Comparison of ENCODE assay signal across 23 cellular contexts in the genomic region with DNA sequence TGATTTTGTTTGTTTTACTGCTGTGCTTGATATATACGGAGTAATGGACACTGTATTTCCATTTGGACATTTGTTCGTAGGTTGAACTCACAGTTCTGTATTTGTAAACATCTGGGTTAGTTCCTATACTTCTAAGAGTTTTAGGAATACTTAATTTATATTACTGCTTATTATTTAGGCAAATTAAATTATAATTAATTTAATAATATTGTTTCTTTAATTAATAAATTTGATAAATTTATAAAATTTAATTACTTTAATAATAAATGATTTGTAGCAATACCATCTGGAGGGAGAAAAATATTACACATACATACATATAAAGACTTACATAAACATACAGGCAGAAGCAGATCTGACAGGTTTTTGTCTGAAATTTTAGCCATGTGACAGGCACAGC.
"Had no signal": no experiment of that assay in that cellular context is flagged by ENCODE, and none has a peak within 500 bp of the region (broad histone marks: within the 10 kb centered on the region; RNA-seq: fewer than 3 reads in every experiment).

No MANE protein-coding gene starts in this region.

- H3K9me3 Mint-ChIP-seq: activated naive CD4-positive, alpha-beta T cell treated with anti-CD3 and anti-CD28 coated beads for 36 hours; activated T-cell treated with anti-CD3 and anti-CD28 coated beads, Interleukin-2, amount 50 U/mL, for 4 hours; central memory CD8-positive, alpha-beta T cell; T-cell had no signal

- FAIRE-seq: astrocyte had no signal

- H3K27me3 Mint-ChIP-seq: activated naive CD8-positive, alpha-beta T cell; T-cell had no signal

- ATAC-seq: activated T-cell treated with anti-CD3 and anti-CD28 coated beads, Interleukin-2, amount 50 U/mL, for 4 hours; Right ventricle myocardium inferior; T-cell had no signal

- H3K27ac Mint-ChIP-seq: activated naive CD4-positive, alpha-beta T cell treated with anti-CD3 and anti-CD28 coated beads for 36 hours; activated naive CD8-positive, alpha-beta T cell; brain; T-cell had no signal

- H3K36me3 Mint-ChIP-seq: activated naive CD8-positive, alpha-beta T cell; brain; T-cell had no signal

- H3K4me3 Mint-ChIP-seq: activated naive CD4-positive, alpha-beta T cell treated with anti-CD3 and anti-CD28 coated beads for 36 hours; activated naive CD8-positive, alpha-beta T cell; activated T-cell treated with anti-CD3 and anti-CD28 coated beads, Interleukin-2, amount 50 U/mL, for 4 hours; central memory CD8-positive, alpha-beta T cell; T-cell had no signal

- H3K4me3 ChIP-seq: SK-N-MC had no signal

- H3K4me1 Mint-ChIP-seq: central memory CD8-positive, alpha-beta T cell had no signal

- DNase-seq: activated CD4-positive, alpha-beta T cell treated with anti-CD3 and anti-CD28 coated beads for 48 hours; activated CD4-positive, alpha-beta T cell treated with anti-CD3 and anti-CD28 coated beads, Interleukin-2, amount 50 U/mL, for 4 hours; activated CD4-positive, CD25-positive, alpha-beta regulatory T cell treated with anti-CD3 and anti-CD28 coated beads, Interleukin-2, amount 50 U/mL, for 72 hours; activated gamma-delta T cell; activated naive CD4-positive, alpha-beta T cell treated with anti-CD3 and anti-CD28 coated beads for 36 hours; activated T-cell treated with anti-CD3 and anti-CD28 coated beads, Interleukin-2, amount 50 U/mL, for 4 hours; amygdala; Kasumi-1; NCI-H1417; NCI-H1930; NCI-H2171; NCI-H2227 treated with DMSO at 0.1 percent for 48 hours; NCI-H526; NCI-H82; RPMI8226; T-cell; T-helper 2 cell had no signal

- H3K27ac ChIP-seq: SK-N-MC had no signal
